ENCODE assay signal across 17 cellular contexts in the genomic region with DNA sequence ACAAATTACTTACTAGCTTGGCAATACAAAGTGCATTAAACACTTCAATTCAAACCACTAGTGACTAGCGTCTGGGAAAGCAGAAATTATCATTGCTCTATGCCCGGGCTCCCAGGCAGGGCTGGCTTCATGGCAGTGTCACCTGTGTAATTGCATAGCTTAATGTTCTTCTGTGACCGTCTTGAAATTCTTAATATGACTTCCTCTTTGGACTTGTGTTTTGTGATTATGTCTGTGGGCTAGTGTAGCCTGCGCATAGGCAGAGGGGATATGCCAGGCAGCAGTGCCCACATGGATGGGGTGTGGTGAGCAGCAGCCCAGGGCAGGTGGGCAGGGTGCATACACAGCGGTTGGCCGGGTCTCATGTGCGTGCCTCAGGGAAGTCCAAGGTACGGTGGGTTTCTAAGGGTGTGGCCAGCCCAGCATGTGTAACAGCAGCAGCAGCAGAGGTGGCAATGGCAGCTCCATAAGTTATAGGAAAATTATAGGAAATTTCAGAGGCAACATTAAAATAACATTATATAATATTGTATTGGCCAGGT.
DNase-seq lines count a peak whose midpoint lies in the region; ATAC-seq and TF ChIP-seq lines count a peak whose summit lies in the region.
"Had no signal": no experiment of that assay in that cellular context is flagged by ENCODE, and none has a peak within 500 bp of the region (broad histone marks: within the 10 kb centered on the region; RNA-seq: fewer than 3 reads in every experiment).

No MANE protein-coding gene starts in this region.

- no peak overlapping the region for H3K9ac ChIP-seq in duodenal mucosa (ENCODE audit: low read depth in 1 of 2, low read length in 2 of 2)
- H3K9ac ChIP-seq in neural cell (ENCODE audit: low read length), result no peak overlapping the region
- H3K9ac ChIP-seq in smooth muscle cell (ENCODE audit: low read depth), result no peak overlapping the region
- no peak overlapping the region for H3K9ac ChIP-seq in Karpas-422 (ENCODE audit: low read length)
- H3K9ac ChIP-seq: BLaER1 had no signal

- TF ChIP-seq RAD21 in neural cell (conservative IDR thresholded peaks at IDR 0.05), result no peak

- TF ChIP-seq POLR2A in Peyer's patch (IDR thresholded peaks at IDR 0.05) (no peak), uterus (IDR thresholded peaks at IDR 0.05) (no peak)

- H3K4me3 Mint-ChIP-seq in activated CD8-positive, alpha-beta memory T cell treated with anti-CD3 and anti-CD28 coated beads, Interleukin-2, amount 10 ng/mL, durations not matched to agents 7 days and 5 days, result no peak overlapping the region
- H3K4me3 Mint-ChIP-seq: CD14-positive monocyte; CD4-positive, alpha-beta memory T cell had no signal

- TF ChIP-seq CTCF in Peyer's patch (IDR thresholded peaks at IDR 0.05) (no peak), neural cell (IDR thresholded peaks at IDR 0.05; ENCODE audit: poor library complexity, severe bottlenecking) (no peak), smooth muscle cell (IDR thresholded peaks at IDR 0.05; ENCODE audit: borderline replicate concordance, insufficient read depth, poor library complexity, severe bottlenecking) (no peak), uterus (IDR thresholded peaks at IDR 0.05) (no peak)

- H3K36me3 ChIP-seq in Peyer's patch, result no peaks in the 10 kb centered on the region
- H3K36me3 ChIP-seq in duodenal mucosa (ENCODE audit: control insufficient read depth in 1 of 2, insufficient read depth in 2 of 2, low read length in 2 of 2), result no peaks in the 10 kb centered on the region
- no peaks in the 10 kb centered on the region for H3K36me3 ChIP-seq in neural cell (ENCODE audit: insufficient read depth, low read length)
- H3K36me3 ChIP-seq in smooth muscle cell (ENCODE audit: low read depth), result no peaks in the 10 kb centered on the region
- H3K36me3 ChIP-seq in uterus, result no peaks in the 10 kb centered on the region
- H3K36me3 ChIP-seq in Karpas-422 (ENCODE audit: insufficient read depth, low read length), result no peaks in the 10 kb centered on the region
- H3K36me3 ChIP-seq: BLaER1, HAP-1 had no signal

- no peak for ATAC-seq in GM21515 (IDR thresholded peaks at IDR 0.05; ENCODE audit: unreplicated experiment)
- ATAC-seq in activated CD8-positive, alpha-beta memory T cell treated with anti-CD3 and anti-CD28 coated beads, Interleukin-2, amount 10 ng/mL, durations not matched to agents 7 days and 5 days, result no peak

- peak in 2 of 3 donors; percentile 62 to 73 for DNase-seq in Peyer's patch
- no peak for DNase-seq in smooth muscle cell (lab: John Stamatoyannopoulos, UW; ENCODE audit: unreplicated experiment)
- no peak for DNase-seq in uterus
- no peak for DNase-seq in activated CD8-positive, alpha-beta memory T cell treated with anti-CD3 and anti-CD28 coated beads, Interleukin-2, amount 10 ng/mL, durations not matched to agents 7 days and 5 days
- DNase-seq in Karpas-422, result no peak
- DNase-seq: 8988T; Calu3; CD4-positive, alpha-beta memory T cell; DMS79 treated with DMSO at 0.1 percent for 48 hours; GF-D8 had no signal

- intact Hi-C loops in uterus (cut with DNase I; ENCODE audit: low total_unique reads), result no loop called here

- no peaks in the 10 kb centered on the region for H3F3A ChIP-seq in neural cell (ENCODE audit: insufficient read depth, low read length, poor library complexity, severe bottlenecking)
- no peaks in the 10 kb centered on the region for H3F3A ChIP-seq in smooth muscle cell (ENCODE audit: low read depth)

- peak overlapping the region in 3 of 4 donors; percentile 26 to 77 (median 51) for H3K27ac ChIP-seq in Peyer's patch
- peak overlapping the region; percentile 49 for H3K27ac ChIP-seq in duodenal mucosa (ENCODE audit: low read depth, low read length)
- peak overlapping the region; percentile 4 for H3K27ac ChIP-seq in neural cell (ENCODE audit: low read length)
- H3K27ac ChIP-seq in smooth muscle cell (ENCODE audit: low read depth), result no peak overlapping the region
- no peak overlapping the region for H3K27ac ChIP-seq in uterus
- H3K27ac ChIP-seq in Karpas-422 (ENCODE audit: low read length), result no peak overlapping the region
- H3K27ac ChIP-seq: BLaER1, HL-60 had no signal

- H3K4me3 ChIP-seq in Peyer's patch (no peak overlapping the region), duodenal mucosa (ENCODE audit: low read depth in 1 of 2, low read length in 2 of 2) (peak overlapping the region; percentile 32), neural cell (ENCODE audit: low read length) (no peak overlapping the region), smooth muscle cell (no peak overlapping the region), uterus (no peak overlapping the region), Karpas-422 (ENCODE audit: low read length) (no peak overlapping the region)
- H3K4me3 ChIP-seq: BLaER1, HAP-1 had no signal

- H3K4me1 ChIP-seq in Peyer's patch (no peaks in the 10 kb centered on the region), duodenal mucosa (ENCODE audit: control insufficient read depth in 1 of 2, insufficient read depth in 2 of 2, low read length in 2 of 2) (peaks cover 22 to 28% of the 10 kb centered on the region in 2 donors), smooth muscle cell (ENCODE audit: low read depth) (no peaks in the 10 kb centered on the region), uterus (no peaks in the 10 kb centered on the region), Karpas-422 (ENCODE audit: low read length) (no peaks in the 10 kb centered on the region)
- H3K4me1 ChIP-seq: HAP-1 had no signal

- H3K9me3 Mint-ChIP-seq in activated CD8-positive, alpha-beta memory T cell treated with anti-CD3 and anti-CD28 coated beads, Interleukin-2, amount 10 ng/mL, durations not matched to agents 7 days and 5 days (ENCODE audit: low read depth), result no peaks in the 10 kb centered on the region
- H3K9me3 Mint-ChIP-seq: CD4-positive, alpha-beta memory T cell had no signal

- TF ChIP-seq EP300 in neural cell (conservative IDR thresholded peaks at IDR 0.05; ENCODE audit: poor library complexity, severe bottlenecking), result no peak

- WGBS in smooth muscle cell (ENCODE audit: low lambda C conversion rate), result 91% methylated on average over 8 of the region's 8 CpGs

- H3K27me3 ChIP-seq in Peyer's patch, result no peaks in the 10 kb centered on the region
- no peaks in the 10 kb centered on the region for H3K27me3 ChIP-seq in duodenal mucosa (ENCODE audit: control insufficient read depth in 1 of 2, insufficient read depth in 2 of 2, low read length in 2 of 2)
- H3K27me3 ChIP-seq in neural cell (ENCODE audit: insufficient read depth, low read depth, low read length), result no peaks in the 10 kb centered on the region
- H3K27me3 ChIP-seq in smooth muscle cell (ENCODE audit: low read depth), result no peaks in the 10 kb centered on the region
- no peaks in the 10 kb centered on the region for H3K27me3 ChIP-seq in uterus
- H3K27me3 ChIP-seq in Karpas-422 (ENCODE audit: low read length), result no peaks in the 10 kb centered on the region
- H3K27me3 ChIP-seq: BLaER1 had no signal

- no peaks in the 10 kb centered on the region for H4K20me1 ChIP-seq in neural cell (ENCODE audit: insufficient read depth)
- H4K20me1 ChIP-seq in smooth muscle cell (ENCODE audit: low read depth), result no peaks in the 10 kb centered on the region
- H4K20me1 ChIP-seq in Karpas-422 (ENCODE audit: insufficient read depth, low read depth, low read length), result no peaks in the 10 kb centered on the region
- H4K20me1 ChIP-seq: BLaER1 had no signal

- H2AFZ ChIP-seq in neural cell (ENCODE audit: low read depth, low read length) (no peak overlapping the region), smooth muscle cell (ENCODE audit: low read depth) (peak overlapping the region; percentile 1), Karpas-422 (ENCODE audit: low read length) (no peak overlapping the region)

- no peaks in the 10 kb centered on the region for H3K36me3 Mint-ChIP-seq in activated CD8-positive, alpha-beta memory T cell treated with anti-CD3 and anti-CD28 coated beads, Interleukin-2, amount 10 ng/mL, durations not matched to agents 7 days and 5 days
- H3K36me3 Mint-ChIP-seq: CD14-positive monocyte; CD4-positive, alpha-beta memory T cell had no signal

- H3K9me2 ChIP-seq in neural cell (ENCODE audit: insufficient read depth, low read length) (no peaks in the 10 kb centered on the region), Karpas-422 (replicated peaks; ENCODE audit: insufficient read depth, low read length) (no peaks in the 10 kb centered on the region)

- H3K4me2 ChIP-seq in neural cell (ENCODE audit: low read length), result no peak overlapping the region
- no peak overlapping the region for H3K4me2 ChIP-seq in smooth muscle cell
- H3K4me2 ChIP-seq in Karpas-422 (ENCODE audit: low read depth, low read length, poor library complexity, severe bottlenecking), result no peak overlapping the region
- H3K4me2 ChIP-seq: BLaER1 had no signal

- CTCF ChIA-PET in activated CD8-positive, alpha-beta memory T cell treated with anti-CD3 and anti-CD28 coated beads, Interleukin-2, amount 10 ng/mL, durations not matched to agents 7 days and 5 days (lab: Charles Lee), result no interaction called here

- peaks cover 19% of the 10 kb centered on the region for H3K27me3 Mint-ChIP-seq in activated CD8-positive, alpha-beta memory T cell treated with anti-CD3 and anti-CD28 coated beads, Interleukin-2, amount 10 ng/mL, durations not matched to agents 7 days and 5 days

- H3K79me2 ChIP-seq in neural cell (replicated peaks; ENCODE audit: insufficient read depth, low read length) (no peaks in the 10 kb centered on the region), smooth muscle cell (ENCODE audit: low read depth) (no peaks in the 10 kb centered on the region), Karpas-422 (ENCODE audit: low read length) (no peaks in the 10 kb centered on the region)

- H3K9me3 ChIP-seq in Peyer's patch (no peaks in the 10 kb centered on the region), duodenal mucosa (ENCODE audit: control insufficient read depth in 1 of 2, low read length in 2 of 2) (no peaks in the 10 kb centered on the region), neural cell (ENCODE audit: low read length) (no peaks in the 10 kb centered on the region), smooth muscle cell (replicated peaks; ENCODE audit: low read depth) (no peaks in the 10 kb centered on the region), uterus (no peaks in the 10 kb centered on the region), Karpas-422 (ENCODE audit: low read length) (no peaks in the 10 kb centered on the region)
- H3K9me3 ChIP-seq: HAP-1 had no signal

- no peak overlapping the region for H3K27ac Mint-ChIP-seq in activated CD8-positive, alpha-beta memory T cell treated with anti-CD3 and anti-CD28 coated beads, Interleukin-2, amount 10 ng/mL, durations not matched to agents 7 days and 5 days
- H3K27ac Mint-ChIP-seq: CD14-positive monocyte; CD4-positive, alpha-beta memory T cell had no signal

- H3K4me1 Mint-ChIP-seq in activated CD8-positive, alpha-beta memory T cell treated with anti-CD3 and anti-CD28 coated beads, Interleukin-2, amount 10 ng/mL, durations not matched to agents 7 days and 5 days, result no peaks in the 10 kb centered on the region
- H3K4me1 Mint-ChIP-seq: CD4-positive, alpha-beta memory T cell had no signal

TF ChIP-seq in neural cell, 6 proteins besides CTCF, POLR2A, EP300 and RAD21 (continues in another document):
- TF ChIP-seq SMC3 (conservative IDR thresholded peaks at IDR 0.05; ENCODE audit: poor library complexity), result no peak

Comparison
In these comparisons a context has a peak if more than half of its experiments do, and no peak if none do; other contexts are left out.
1. DNase-seq: peak in Peyer's patch (2 of 3); none in smooth muscle cell (single experiment), uterus (0 of 2), activated CD8-positive, alpha-beta memory T cell treated with anti-CD3 and anti-CD28 coated beads, Interleukin-2, amount 10 ng/mL, durations not matched to agents 7 days and 5 days (single experiment) and Karpas-422 (single experiment).
2. H3K27ac ChIP-seq: peak in Peyer's patch (3 of 4), duodenal mucosa (single experiment) and neural cell (single experiment); none in smooth muscle cell (single experiment), uterus (0 of 2) and Karpas-422 (single experiment).
3. H3K4me3 ChIP-seq: peak in duodenal mucosa (2 of 2); none in Peyer's patch (0 of 4), neural cell (single experiment), smooth muscle cell (single experiment), uterus (0 of 2) and Karpas-422 (single experiment).